23 cellular contexts compared by ENCODE assay signal in genomic region chr11:80621871-80622270, GRCh38.
"Had no signal": no experiment of that assay in that cellular context is flagged by ENCODE, and none has a peak within 500 bp of the region (broad histone marks: within the 10 kb centered on the region; RNA-seq: fewer than 3 reads in every experiment).

No MANE protein-coding gene starts in this region.

- H3K36me3 ChIP-seq: esophagus muscularis mucosa, gastroesophageal sphincter, left lung, right atrium auricular region, sigmoid colon, stomach, thoracic aorta, transverse colon had no signal

- H3K4me3 ChIP-seq: coronary artery, esophagus muscularis mucosa, gastroesophageal sphincter, left lung, lung, right atrium auricular region, sigmoid colon, skin epidermis, stomach, thoracic aorta, transverse colon had no signal

- H3K27ac ChIP-seq: coronary artery, epithelial cell of prostate, esophagus muscularis mucosa, gastroesophageal sphincter, left lung, right atrium auricular region, sigmoid colon, skin epidermis, stomach, thoracic aorta, transverse colon had no signal

- H3K27me3 ChIP-seq: esophagus muscularis mucosa, gastroesophageal sphincter, left lung, right atrium auricular region, sigmoid colon, stomach, transverse colon had no signal

- H3K4me1 ChIP-seq: esophagus muscularis mucosa, gastroesophageal sphincter, left lung, right atrium auricular region, sigmoid colon, stomach had no signal

- ATAC-seq: gastroesophageal sphincter, left lung, natural killer cell had no signal

- DNase-seq: central memory CD4-positive, alpha-beta T cell; effector CD4-positive, alpha-beta T cell; glutamatergic neuron; kidney glomerular epithelial cell; left lung; mesenchymal stem cell; natural killer cell; posterior cingulate gyrus; sigmoid colon; stimulated activated CD4-positive, alpha-beta T cell treated with anti-CD3 and anti-CD28 coated beads, Interleukin-2, amount 100 ng/mL, for 24 hours; stimulated activated CD4-positive, alpha-beta T cell treated with anti-CD3 and anti-CD28 coated beads, Interleukin-4, amount 100 ng/mL, for 4 hours; stimulated activated naive CD4-positive, alpha-beta T cell; stomach; substantia nigra; transverse colon had no signal

- H3K9me3 ChIP-seq: esophagus muscularis mucosa, gastroesophageal sphincter, left lung, right atrium auricular region, sigmoid colon, stomach, thoracic aorta, transverse colon had no signal
